ENCODE assay signal across 8 cellular contexts in genomic region chr9:109411818-109412352, GRCh38.
A peak's percentile ranks its signal among the peaks of the same experiment; 100 is the strongest.
DNase-seq lines count a peak whose midpoint lies in the region; ATAC-seq, FAIRE-seq and TF ChIP-seq lines count a peak whose summit lies in the region.

No MANE protein-coding gene starts in this region.

- TF ChIP-seq CTCF in Caco-2 (IDR thresholded peaks at IDR 0.05; ENCODE audit: insufficient read depth in 1 of 2, low read depth in 1 of 2, low read length in 1 of 2, severe bottlenecking in 1 of 2, unreplicated experiment in 1 of 2) = peak; percentile 50 to 69
- peak; percentile 65 for TF ChIP-seq CTCF in PC-9 (conservative IDR thresholded peaks at IDR 0.05)
- peak in 2 of 3 experiments; percentile 79 to 89; a peak in 3 of 4 replicates for TF ChIP-seq CTCF in H1 (IDR thresholded peaks at IDR 0.05; ENCODE audit: control extremely low read depth in 1 of 3, insufficient read depth in 1 of 3, low read depth in 1 of 3, low read length in 3 of 3)
- peak; percentile 68 for TF ChIP-seq CTCF in progenitor cell of endocrine pancreas (IDR thresholded peaks at IDR 0.05; ENCODE audit: unreplicated experiment)

- H3K9me3 Mint-ChIP-seq in Caco-2 (ENCODE audit: unreplicated experiment) = no peaks in the 10 kb centered on the region
- H3K9me3 Mint-ChIP-seq in progenitor cell of endocrine pancreas (ENCODE audit: low read depth) = no peaks in the 10 kb centered on the region

- H2AK5ac ChIP-seq in H1 (ENCODE audit: low read depth, low read length) = no peak overlapping the region; the same call in 1 of the 2 replicates

- no peak overlapping the region for H2BK120ac ChIP-seq in H1 (replicated peaks; ENCODE audit: low read depth, low read length)

- H4K8ac ChIP-seq in H1 (ENCODE audit: extremely low read depth, insufficient read depth, low read length) = no peak overlapping the region

- intact Hi-C loops in Caco-2 (cut with micrococcal nuclease; ENCODE audit: unreplicated experiment) = no loop called here
- intact Hi-C loops in PC-9 (cut with micrococcal nuclease; ENCODE audit: unreplicated experiment) = loop anchor here (2.0 kb wide), 1 partner anchor 57 kb away; no protein-coding TSS in a partner anchor

- H3K56ac ChIP-seq in H1 (replicated peaks; ENCODE audit: insufficient read length, low read depth, low read length) = no peak overlapping the region

- no peak overlapping the region for H4K5ac ChIP-seq in H1 (ENCODE audit: insufficient read length, low read depth, low read length)

- no peak for TF ChIP-seq EP300 in H1 (IDR thresholded peaks at IDR 0.05; ENCODE audit: borderline replicate concordance in 1 of 2, low read depth in 2 of 2, low read length in 2 of 2)

- peak; percentile 31 for ATAC-seq in GM18873 (IDR thresholded peaks at IDR 0.05; ENCODE audit: low FRiP score, unreplicated experiment)
- ATAC-seq in HG03097 (IDR thresholded peaks at IDR 0.05; ENCODE audit: low FRiP score, unreplicated experiment) = peak; percentile 38

- H3K36me3 Mint-ChIP-seq in Caco-2 (ENCODE audit: insufficient read depth, unreplicated experiment) (peaks cover 30% of the 10 kb centered on the region), progenitor cell of endocrine pancreas (ENCODE audit: insufficient read depth) (no peaks in the 10 kb centered on the region)

- H3K14ac ChIP-seq in H1 (ENCODE audit: insufficient read length) = no peak overlapping the region

- 72% methylated on average over 5 of the region's 5 CpGs; no CpG with 5 or more reads in 1 of the 2 experiments for WGBS in H1 (ENCODE audit: extremely low coverage in 1 of 2, insufficient coverage in 1 of 2, insufficient read length in 1 of 2, insufficient replicate concordance in 2 of 2, low coverage in 1 of 2, low lambda C conversion rate in 2 of 2, missing lambda C conversion rate in 1 of 2), 2 experiments
- 57 to 88% (median 70%) methylated on average over 5 of the region's 5 CpGs for WGBS in small intestine, 3 donors

- no peak overlapping the region for H4K91ac ChIP-seq in H1 (replicated peaks; ENCODE audit: insufficient read length, low read length)

- H3K4me2 ChIP-seq in PC-9 (no peak overlapping the region), H1 (ENCODE audit: insufficient read depth in 1 of 2, low read depth in 2 of 2, low read length in 2 of 2) (no peak overlapping the region)

- H3K27ac ChIP-seq in PC-9 (no peak overlapping the region), H1 (ENCODE audit: low read depth, low read length) (no peak overlapping the region), small intestine (ENCODE audit: low read depth in 1 of 2, low read length in 1 of 2) (no peak overlapping the region)

- POLR2A ChIA-PET in Caco-2 (lab: Charles Lee) = no interaction called here
- POLR2A ChIA-PET in PC-9 (lab: Charles Lee; ENCODE audit: unreplicated experiment) = no interaction called here
- POLR2A ChIA-PET in H1 (lab: Charles Lee; ENCODE audit: partially characterized antibody) = interaction anchor here (0.6 to 1.2 kb wide), 4 partner anchors 11 to 656 kb away, joined by 3 to 5 read pairs (median 3); no protein-coding TSS in a partner anchor

- H2BK5ac ChIP-seq in H1 (ENCODE audit: low read depth, low read length) = no peak overlapping the region

- TF ChIP-seq POLR2A in H1 (IDR thresholded peaks at IDR 0.05; ENCODE audit: control extremely low read depth in 1 of 2, low read depth in 2 of 2, low read length in 2 of 2) = no peak

- no peak overlapping the region for H3K9ac ChIP-seq in H1 (replicated peaks in 1 of 4; ENCODE audit: extremely low read depth in 1 of 4, low read depth in 3 of 4, low read length in 3 of 4)

- H2BK15ac ChIP-seq in H1 (ENCODE audit: low read length) = peak overlapping the region; percentile 92; the same call in 1 of the 2 replicates

- H3K9me3 ChIP-seq in Caco-2 = no peaks in the 10 kb centered on the region
- H3K9me3 ChIP-seq in PC-9 (ENCODE audit: insufficient read depth, low read depth) = no peaks in the 10 kb centered on the region
- H3K9me3 ChIP-seq in H1 (ENCODE audit: insufficient read depth in 2 of 2, low read depth in 1 of 2, low read length in 1 of 2) = no peaks in the 10 kb centered on the region
- H3K9me3 ChIP-seq in small intestine (ENCODE audit: control insufficient read depth, low read depth) = no peaks in the 10 kb centered on the region

- no peak overlapping the region for H3K23ac ChIP-seq in H1 (ENCODE audit: insufficient read length)

- H3K4me1 Mint-ChIP-seq in Caco-2 (ENCODE audit: low read depth, unreplicated experiment) (no peaks in the 10 kb centered on the region), progenitor cell of endocrine pancreas (ENCODE audit: low read depth) (peaks cover 8% of the 10 kb centered on the region)

- H3F3A ChIP-seq in PC-9 (ENCODE audit: insufficient read depth, low read depth) = 0 out of 2 replicates have a peak, but pooled peaks cover 4% of the 10 kb centered on the region

- H3K79me2 ChIP-seq in PC-9 (ENCODE audit: low read depth) (no peaks in the 10 kb centered on the region), H1 (ENCODE audit: control insufficient read depth in 1 of 2, insufficient read depth in 2 of 2, low read length in 2 of 2) (no peaks in the 10 kb centered on the region)

- no peak overlapping the region for H3K4ac ChIP-seq in H1 (replicated peaks; ENCODE audit: insufficient read length, low read depth, low read length)

- H2AFZ ChIP-seq in PC-9 = no peak overlapping the region
- H2AFZ ChIP-seq in H1 (ENCODE audit: low read length) = no peak overlapping the region

- H3K4me3 ChIP-seq in Caco-2 (ENCODE audit: low read depth, low read length) = no peak overlapping the region
- H3K4me3 ChIP-seq in PC-9 = no peak overlapping the region
- no peak overlapping the region for H3K4me3 ChIP-seq in H1 (ENCODE audit: extremely low read depth in 1 of 4, insufficient read depth in 2 of 4, low read depth in 3 of 4, low read length in 4 of 4)
- no peak overlapping the region for H3K4me3 ChIP-seq in small intestine (ENCODE audit: low read depth in 1 of 2, low read length in 2 of 2)

- H4K20me1 ChIP-seq in PC-9 (ENCODE audit: insufficient read depth) (no peaks in the 10 kb centered on the region), H1 (replicated peaks in 1 of 2; ENCODE audit: control insufficient read depth in 1 of 2, insufficient read depth in 2 of 2, low read length in 2 of 2) (no peaks in the 10 kb centered on the region)

- H3K36me3 ChIP-seq in Caco-2 (ENCODE audit: control insufficient read depth, insufficient read depth, low read length) (no peaks in the 10 kb centered on the region; the same call in 1 of the 2 replicates), PC-9 (ENCODE audit: low read depth) (peaks cover 33% of the 10 kb centered on the region), H1 (ENCODE audit: control insufficient read depth in 2 of 4, insufficient read depth in 4 of 4, low read length in 3 of 4) (no peaks in the 10 kb centered on the region), small intestine (ENCODE audit: control insufficient read depth in 2 of 2, insufficient read depth in 2 of 2, low read length in 2 of 2) (peaks cover 4 to 14% of the 10 kb centered on the region in 2 donors)

- H2BK20ac ChIP-seq in H1 (ENCODE audit: low read length) = no peak overlapping the region

- H3K4me1 ChIP-seq in Caco-2 = no peaks in the 10 kb centered on the region
- H3K4me1 ChIP-seq in PC-9 (replicated peaks; ENCODE audit: insufficient read depth) = no peaks in the 10 kb centered on the region
- H3K4me1 ChIP-seq in H1 (replicated peaks in 1 of 4; ENCODE audit: control insufficient read depth in 3 of 4, insufficient read depth in 4 of 4, low read length in 3 of 4) = peaks cover 5 to 15% (median 12%) of the 10 kb centered on the region in 4 experiments; a peak in 5 of 7 replicates
- no peaks in the 10 kb centered on the region for H3K4me1 ChIP-seq in small intestine (ENCODE audit: control insufficient read depth in 2 of 2, insufficient read depth in 1 of 2, low read depth in 1 of 2, low read length in 1 of 2)

- H3K23me2 ChIP-seq in H1 (ENCODE audit: low read depth, low read length) = no peaks in the 10 kb centered on the region

- no peak overlapping the region for H3K18ac ChIP-seq in H1 (ENCODE audit: extremely low read depth, low read length)

- H3K27me3 Mint-ChIP-seq in Caco-2 (ENCODE audit: insufficient read depth, unreplicated experiment) (no peaks in the 10 kb centered on the region), progenitor cell of endocrine pancreas (peaks cover 13% of the 10 kb centered on the region)

- CTCF ChIA-PET in Caco-2 (lab: Charles Lee) = interaction anchor here (0.7 kb wide), 1 partner anchor 165 kb away, joined by 5 read pairs; no protein-coding TSS in a partner anchor
- CTCF ChIA-PET in PC-9 (lab: Charles Lee) = interaction anchor here (0.6 to 0.7 kb wide), 3 partner anchors 95 to 112 kb away, joined by 3 to 9 read pairs (median 4); no protein-coding TSS in a partner anchor
- CTCF ChIA-PET in H1 (lab: Charles Lee; ENCODE audit: partially characterized antibody) = interaction anchor here (0.6 to 5.7 kb wide), 43 partner anchors 9 to 383 kb away, joined by 3 to 80 read pairs (median 5); no protein-coding TSS in a partner anchor

- no peak overlapping the region for H3K27ac Mint-ChIP-seq in Caco-2 (ENCODE audit: unreplicated experiment)
- no peak overlapping the region for H3K27ac Mint-ChIP-seq in progenitor cell of endocrine pancreas

- H3K27me3 ChIP-seq in Caco-2 (replicated peaks; ENCODE audit: control insufficient read depth, insufficient read depth, low read length) (no peaks in the 10 kb centered on the region), PC-9 (ENCODE audit: insufficient read depth, low read depth) (no peaks in the 10 kb centered on the region), H1 (replicated peaks in 1 of 4; ENCODE audit: control insufficient read depth in 3 of 4, extremely low read depth in 1 of 4, insufficient read depth in 3 of 4, low read length in 3 of 4) (no peaks in the 10 kb centered on the region), small intestine (ENCODE audit: control insufficient read depth in 2 of 2, insufficient read depth in 2 of 2, low read length in 2 of 2) (no peaks in the 10 kb centered on the region)

- H3K4me3 Mint-ChIP-seq in Caco-2 (ENCODE audit: unreplicated experiment) (no peak overlapping the region), progenitor cell of endocrine pancreas (ENCODE audit: low read depth) (no peak overlapping the region)

- no TSS peak for BruUV-seq in Caco-2 (replicated peaks; lab: Mats Ljungman, UMichigan)
- BruUV-seq in PC-9 (replicated peaks; lab: Mats Ljungman, UMichigan) = no TSS peak

- H3K79me1 ChIP-seq in H1 (ENCODE audit: low read depth, low read length) = no peaks in the 10 kb centered on the region

- FAIRE-seq in H1 (lab: Jason Lieb, UNC) (no peak), small intestine (lab: Jason Lieb, UNC) (no peak)

- no peaks in the 10 kb centered on the region for H3K9me2 ChIP-seq in PC-9 (ENCODE audit: insufficient read depth)

- TF ChIP-seq RAD21 in H1 (IDR thresholded peaks at IDR 0.05 in 1 of 2, conservative IDR thresholded peaks at IDR 0.05 in 1 of 2; ENCODE audit: low read depth in 2 of 2, low read length in 2 of 2) = peak; percentile 63 to 79

- no peak overlapping the region for H2BK12ac ChIP-seq in H1 (ENCODE audit: low read depth, low read length)

- DNase-seq in Caco-2 (peak in 1 of 2 experiments; percentile 6), PC-9 (no peak), H1 (ENCODE audit: low read depth in 1 of 2, low spot score in 2 of 2) (no peak), progenitor cell of endocrine pancreas (ENCODE audit: low spot score, unreplicated experiment) (no peak), small intestine (no peak), NCI-H1092 (lab: John Stamatoyannopoulos, UW) (no peak)

TF ChIP-seq in H1, 55 proteins besides CTCF, POLR2A, EP300 and RAD21 (continues in another document):
- no peak for TF ChIP-seq TAF1 (IDR thresholded peaks at IDR 0.05; ENCODE audit: low read depth, low read length)
